Comparison of ENCODE assay signal across 17 cellular contexts in the genomic region with DNA sequence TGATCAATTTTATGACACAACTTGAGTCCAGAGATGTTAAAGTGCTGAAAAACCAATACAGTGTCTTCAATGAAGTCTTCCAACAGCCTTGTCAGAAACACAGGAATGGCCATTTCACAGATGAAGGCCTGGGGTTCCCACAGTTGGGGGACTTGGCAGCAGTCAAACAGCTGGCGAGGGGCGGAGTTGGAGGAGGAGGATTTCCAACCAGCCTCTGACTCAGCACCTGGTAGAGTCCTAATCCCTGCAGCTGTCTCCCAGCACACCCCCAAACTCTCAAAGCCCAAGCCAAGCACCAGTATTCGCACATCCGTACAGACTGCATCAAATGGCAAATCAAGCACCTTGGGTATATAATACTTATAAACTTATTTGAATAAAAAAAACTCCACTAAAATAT. TPM values are rescaled to one million over a fixed set of nuclear protein-coding genes. Genes with fewer than 3 reads are reported as not detected.
DNase-seq lines count a peak whose midpoint lies in the region; ATAC-seq and TF ChIP-seq lines count a peak whose summit lies in the region.
"Had no signal": no experiment of that assay in that cellular context is flagged by ENCODE, and none has a peak within 500 bp of the region (broad histone marks: within the 10 kb centered on the region; RNA-seq: fewer than 3 reads in every experiment).

No MANE protein-coding gene starts in this region.

- H3K36me3 ChIP-seq in RWPE2 (ENCODE audit: low read depth) (peaks cover 82% of the 10 kb centered on the region), spleen (peaks cover 0 to 41% (median 6%) of the 10 kb centered on the region in 6 donors), lower lobe of right lung (peaks cover 34% of the 10 kb centered on the region)

- TF ChIP-seq CTCF in RWPE2 (IDR thresholded peaks at IDR 0.05; ENCODE audit: poor library complexity, severe bottlenecking), result no peak
- TF ChIP-seq CTCF in spleen (IDR thresholded peaks at IDR 0.05 in 8 of 11, conservative IDR thresholded peaks at IDR 0.05 in 3 of 11), result no peak
- no peak for TF ChIP-seq CTCF in lower lobe of right lung (IDR thresholded peaks at IDR 0.05)

- 92 to 98% (median 95%) methylated on average over 4 of the region's 4 CpGs for WGBS in spleen, 5 donors

- ATAC-seq in RWPE2 (ENCODE audit: low read depth) (0 out of 3 replicates have a peak, but pooled peaks have one; percentile 16), lower lobe of right lung (no peak)
- ATAC-seq: K562 had no signal

- H3K4me1 ChIP-seq in RWPE2 (ENCODE audit: insufficient read depth, poor library complexity, severe bottlenecking) (peaks cover 19% of the 10 kb centered on the region), spleen (peaks cover 0 to 58% (median 29%) of the 10 kb centered on the region in 6 donors), lower lobe of right lung (peaks cover 21% of the 10 kb centered on the region)

- no peak for TF ChIP-seq POLR2A in spleen (IDR thresholded peaks at IDR 0.05)

- H3K27me3 ChIP-seq in RWPE2 (ENCODE audit: insufficient read depth, poor library complexity, severe bottlenecking) (no peaks in the 10 kb centered on the region), spleen (replicated peaks in 1 of 7) (peaks cover 0 to 4% (median 0%) of the 10 kb centered on the region in 7 donors), lower lobe of right lung (ENCODE audit: low read depth) (no peaks in the 10 kb centered on the region)

- intact Hi-C loops in spleen (cut with DNase I; ENCODE audit: low total_unique reads), result no loop called here
- intact Hi-C loops in lower lobe of right lung (cut with DNase I), result no loop called here

- H3K9me3 ChIP-seq in RWPE2 (ENCODE audit: severe bottlenecking) (no peaks in the 10 kb centered on the region), spleen (peaks cover 0 to 5% (median 0%) of the 10 kb centered on the region in 8 donors), lower lobe of right lung (no peaks in the 10 kb centered on the region)
- H3K9me3 ChIP-seq: A549 had no signal

- no peak overlapping the region for H3K27ac ChIP-seq in RWPE2 (ENCODE audit: poor library complexity, severe bottlenecking)
- H3K27ac ChIP-seq in spleen, result no peak overlapping the region
- H3K27ac ChIP-seq in lower lobe of right lung, result no peak overlapping the region
- H3K27ac ChIP-seq: A549 had no signal

- peak; percentile 28 for DNase-seq in activated effector memory CD4-positive, alpha-beta T cell treated with anti-CD3 and anti-CD28 coated beads, Interleukin-2, amount 50 U/mL, for 16 hours
- no peak for DNase-seq in activated effector memory CD4-positive, alpha-beta T cell treated with Interleukin-2 at 50 U/mL for 16 hours
- no peak for DNase-seq in RWPE2 (ENCODE audit: low spot score)
- peak; percentile 96 for DNase-seq in myocyte (ENCODE audit: low read depth)
- peak; percentile 28 for DNase-seq in spleen
- no peak for DNase-seq in AG08396 (ENCODE audit: low spot score)
- DNase-seq in lower lobe of right lung, result no peak
- no peak for DNase-seq in effector CD4-positive, alpha-beta T cell
- DNase-seq: NCI-H1436 treated with DMSO at 0.1 percent for 48 hours; NCI-H2029 treated with DMSO at 0.1 percent for 48 hours; NCI-H2227 treated with DMSO at 0.1 percent for 48 hours; NCI-H526 treated with DMSO at 0.1 percent for 48 hours; NK-92 treated with Interleukin-12 subunit alpha and Interleukin-12 subunit beta, amount 100 ng/mL, for 24 hours; OCI-M1; RPMI8226 had no signal

- H3K4me3 ChIP-seq in RWPE2 (ENCODE audit: severe bottlenecking) (no peak overlapping the region), spleen (no peak overlapping the region), lower lobe of right lung (no peak overlapping the region)
- H3K4me3 ChIP-seq: A549, K562 had no signal

RNA-seq across cellular contexts. Expression of a gene that starts 28.0 kb away (rescaled TPM):
- total RNA-seq in myocyte, result 27.1 and 27.7 TPM in 2 replicates
- polyA plus RNA-seq in myocyte (2012), result 36.3 TPM
- 10 to 100 TPM; 32.2 to 74.4 (median 52.0) TPM for total RNA-seq in spleen
- polyA plus RNA-seq in spleen, result 10 to 100 TPM in 1 of 3 donors, 1 to 10 TPM in 2; 6.7 to 19.2 (median 7.0) TPM
- 73.0 TPM for total RNA-seq in lower lobe of right lung

Comparison
In these comparisons a context has a peak if more than half of its experiments do, and no peak if none do; other contexts are left out.
1. DNase-seq: peak in activated effector memory CD4-positive, alpha-beta T cell treated with anti-CD3 and anti-CD28 coated beads, Interleukin-2, amount 50 U/mL, for 16 hours (single experiment), myocyte (single experiment) and spleen (single experiment); none in activated effector memory CD4-positive, alpha-beta T cell treated with Interleukin-2 at 50 U/mL for 16 hours (single experiment), RWPE2 (single experiment), AG08396 (single experiment), lower lobe of right lung (single experiment) and effector CD4-positive, alpha-beta T cell (single experiment).